Comparison of ENCODE assay signal across 8 cellular contexts in the genomic region with DNA sequence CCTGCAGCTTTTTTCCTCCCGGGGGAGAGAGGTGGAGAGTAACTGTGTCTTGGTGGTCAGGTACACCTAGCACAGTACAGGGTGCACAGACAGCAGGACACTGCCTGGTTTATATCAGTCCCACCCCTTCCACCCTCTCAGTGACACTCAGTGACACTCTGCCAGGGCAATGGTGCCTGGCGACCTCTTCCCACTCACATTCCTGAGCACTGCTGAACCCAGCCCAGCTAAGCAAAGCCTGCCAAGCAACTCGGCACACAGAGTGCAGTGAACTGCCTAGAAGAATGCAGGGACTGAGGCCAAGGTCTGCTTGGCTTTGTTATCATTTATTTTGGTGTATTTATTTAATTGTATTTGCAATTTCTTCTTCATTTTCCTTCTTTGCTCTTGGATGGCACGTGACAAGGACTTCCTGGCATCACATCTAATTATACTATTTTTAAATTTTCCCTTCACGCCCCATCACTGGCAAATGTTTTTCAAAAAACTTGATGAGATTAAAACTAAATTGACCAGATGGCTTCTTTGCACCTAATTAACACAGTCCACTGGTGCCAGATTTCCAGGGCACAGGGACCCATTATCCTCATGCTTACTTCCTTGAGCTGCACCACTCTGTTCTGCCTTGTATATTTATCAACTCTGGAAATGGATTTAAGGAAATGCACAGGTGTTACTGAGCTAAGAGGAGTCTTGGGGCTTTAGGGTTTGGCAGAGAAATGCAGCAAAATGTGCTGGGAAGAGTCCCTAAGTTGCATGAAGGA.
DNase-seq lines count a peak whose midpoint lies in the region; ATAC-seq and TF ChIP-seq lines count a peak whose summit lies in the region.

No MANE protein-coding gene starts in this region.

- DNase-seq in NCI-H524 treated with DMSO at 0.1 percent for 48 hours (lab: John Stamatoyannopoulos, UW) (peak; percentile 97), esophagus muscularis mucosa (ENCODE audit: extremely low spot score) (peak; percentile 93), medulla oblongata (ENCODE audit: extremely low spot score) (peak; percentile 54), tibial nerve (ENCODE audit: low spot score in 2 of 2) (peak; percentile 40 to 61), NCI-H2107 (lab: John Stamatoyannopoulos, UW) (no peak), SKM-1 (lab: John Stamatoyannopoulos, UW; ENCODE audit: unreplicated experiment) (no peak)

- TF ChIP-seq POLR2A in esophagus muscularis mucosa (IDR thresholded peaks at IDR 0.05; ENCODE audit: low read depth), result no peak
- TF ChIP-seq POLR2A in tibial nerve (IDR thresholded peaks at IDR 0.05), result no peak

- H3K27me3 ChIP-seq in esophagus muscularis mucosa (no peaks in the 10 kb centered on the region), tibial nerve (no peaks in the 10 kb centered on the region)

- H3K9me3 ChIP-seq in esophagus muscularis mucosa (peaks cover 0 to 6% (median 0%) of the 10 kb centered on the region in 4 donors), tibial nerve (peaks cover 0 to 5% (median 2%) of the 10 kb centered on the region in 4 donors)

- TF ChIP-seq EP300 in esophagus muscularis mucosa (IDR thresholded peaks at IDR 0.05) (peak; percentile 46), tibial nerve (IDR thresholded peaks at IDR 0.05) (peak; percentile 10 to 75)

- H3K4me3 ChIP-seq in esophagus muscularis mucosa (no peak overlapping the region), tibial nerve (no peak overlapping the region)

- H3K36me3 ChIP-seq in esophagus muscularis mucosa (no peaks in the 10 kb centered on the region), tibial nerve (no peaks in the 10 kb centered on the region)

- intact Hi-C loops in esophagus muscularis mucosa (cut with DNase I), result no loop called here

- H3K27ac ChIP-seq in esophagus muscularis mucosa (replicated peaks in 1 of 4) (peak overlapping the region; percentile 75 to 83 (median 80)), tibial nerve (peak overlapping the region; percentile 11 to 86 (median 62))

- 15% methylated on average over 5 of the region's 5 CpGs for WGBS in esophagus muscularis mucosa
- WGBS in tibial nerve, 2 donors, result 18 to 23% methylated on average over 5 of the region's 5 CpGs

- H3K4me1 ChIP-seq in esophagus muscularis mucosa (peaks cover 39 to 61% (median 50%) of the 10 kb centered on the region in 4 donors), tibial nerve (peaks cover 0 to 33% (median 18%) of the 10 kb centered on the region in 4 donors)

- TF ChIP-seq CTCF in esophagus muscularis mucosa (IDR thresholded peaks at IDR 0.05), result no peak
- no peak for TF ChIP-seq CTCF in tibial nerve (IDR thresholded peaks at IDR 0.05)

- no peak for ATAC-seq in GM19023 (IDR thresholded peaks at IDR 0.05; ENCODE audit: unreplicated experiment)
- ATAC-seq in GM18511 (IDR thresholded peaks at IDR 0.05; ENCODE audit: unreplicated experiment), result no peak

Comparison
In these comparisons a context has a peak if more than half of its experiments do, and no peak if none do; other contexts are left out.
1. DNase-seq: peak in NCI-H524 treated with DMSO at 0.1 percent for 48 hours (single experiment), esophagus muscularis mucosa (single experiment), medulla oblongata (single experiment) and tibial nerve (2 of 2); none in NCI-H2107 (single experiment) and SKM-1 (single experiment).